ENCODE assay signal across 26 cellular contexts in the genomic region with DNA sequence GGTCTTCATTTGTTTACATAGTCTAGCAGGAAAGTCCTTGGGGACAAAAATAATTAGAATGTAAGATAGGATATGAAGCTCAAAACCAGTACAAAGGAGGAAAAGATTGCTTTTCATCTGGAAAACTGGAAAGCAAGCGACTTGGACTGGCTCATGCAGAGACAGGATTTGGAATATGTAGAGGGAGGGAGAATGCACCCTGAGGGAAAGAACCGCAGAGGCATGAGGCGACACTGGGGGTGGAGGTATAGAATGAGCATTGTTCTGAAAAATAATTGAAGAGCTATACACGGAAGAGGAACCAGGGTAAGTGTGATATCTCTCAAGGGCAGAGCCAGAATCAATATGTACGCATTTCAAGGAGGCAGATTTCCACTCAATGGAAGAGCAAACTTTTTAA.
"Had no signal": no experiment of that assay in that cellular context is flagged by ENCODE, and none has a peak within 500 bp of the region (broad histone marks: within the 10 kb centered on the region; RNA-seq: fewer than 3 reads in every experiment).

No MANE protein-coding gene starts in this region.

- H3K9me3 Mint-ChIP-seq: activated CD4-positive, alpha-beta T cell treated with anti-CD3 and anti-CD28 coated beads, Interleukin-2, amount 10 ng/mL, durations not matched to agents 24 days and 14 days; activated CD8-positive, alpha-beta T cell treated with anti-CD3 and anti-CD28 coated beads for 36 hours; activated naive CD4-positive, alpha-beta T cell treated with anti-CD3 and anti-CD28 coated beads, Interleukin-2, amount 50 U/mL, for 24 hours; activated naive CD8-positive, alpha-beta T cell treated with anti-CD3 and anti-CD28 coated beads, Interleukin-2, amount 10 ng/mL, durations not matched to agents 7 days and 5 days; activated T-cell treated with anti-CD3 and anti-CD28 coated beads, Interleukin-2, amount 50 U/mL, for 24 hours; activated T-helper 2 cell treated with anti-CD3 and anti-CD28 coated beads, Interferon-gamma antibody, Interleukin-2, Interleukin-4, amounts not matched to agents 10 μg/mL and 5 μg/mL and 100 μg/mL, durations not matched to agents 14 hours and 24 hours and 36 hours; T-helper 2 cell treated with Interferon-gamma antibody and Interleukin-4, amounts not matched to agents 5 μg/mL and 100 μg/mL, for 36 hours had no signal

- H3K36me3 ChIP-seq: breast epithelium, Peyer's patch had no signal

- H3K36me3 Mint-ChIP-seq: activated naive CD4-positive, alpha-beta T cell treated with anti-CD3 and anti-CD28 coated beads, Interleukin-2, amount 50 U/mL, for 24 hours; activated naive CD8-positive, alpha-beta T cell treated with anti-CD3 and anti-CD28 coated beads, Interleukin-2, amount 10 ng/mL, durations not matched to agents 7 days and 5 days had no signal

- H3K4me1 Mint-ChIP-seq: activated CD4-positive, alpha-beta T cell treated with anti-CD3 and anti-CD28 coated beads, Interleukin-2, amount 10 ng/mL, durations not matched to agents 24 days and 14 days; activated naive CD4-positive, alpha-beta T cell treated with anti-CD3 and anti-CD28 coated beads, Interleukin-2, amount 50 U/mL, for 24 hours; activated naive CD8-positive, alpha-beta T cell treated with anti-CD3 and anti-CD28 coated beads, Interleukin-2, amount 10 ng/mL, durations not matched to agents 7 days and 5 days had no signal

- H3K27me3 ChIP-seq: body of pancreas, breast epithelium, Peyer's patch had no signal

- DNase-seq: activated CD4-positive, alpha-beta T cell treated with anti-CD3 and anti-CD28 coated beads, Interleukin-2, amount 10 ng/mL, durations not matched to agents 24 days and 14 days; activated CD4-positive, alpha-beta T cell treated with anti-CD3 and anti-CD28 coated beads, Interleukin-2, amount 50 U/mL, for 4 hours; activated CD8-positive, alpha-beta T cell treated with anti-CD3 and anti-CD28 coated beads for 36 hours; activated gamma-delta T cell; activated naive CD4-positive, alpha-beta T cell treated with Interleukin-2 at 50 U/mL for 16 hours; activated naive CD8-positive, alpha-beta T cell treated with anti-CD3 and anti-CD28 coated beads, Interleukin-2, amount 10 ng/mL, durations not matched to agents 7 days and 5 days; activated T-cell treated with anti-CD3 and anti-CD28 coated beads, Interleukin-2, amount 50 U/mL, for 24 hours; body of pancreas; KG1; NCI-H1092 treated with DMSO at 0.1 percent for 48 hours; NCI-H1694; NCI-H1930; NCI-H2081 treated with DMSO at 0.1 percent for 48 hours; NCI-H2171; NCI-H226; NCI-H446 treated with DMSO at 0.1 percent for 48 hours; NCI-H524; NK-92 treated with Interleukin-12 subunit alpha and Interleukin-12 subunit beta, amount 100 ng/mL, for 24 hours; PC-3; Peyer's patch; SIG-M5 had no signal

- H3K4me3 Mint-ChIP-seq: activated CD4-positive, alpha-beta T cell treated with anti-CD3 and anti-CD28 coated beads, Interleukin-2, amount 10 ng/mL, durations not matched to agents 24 days and 14 days; activated CD8-positive, alpha-beta T cell treated with anti-CD3 and anti-CD28 coated beads for 36 hours; activated naive CD4-positive, alpha-beta T cell treated with anti-CD3 and anti-CD28 coated beads, Interleukin-2, amount 50 U/mL, for 24 hours; activated naive CD8-positive, alpha-beta T cell treated with anti-CD3 and anti-CD28 coated beads, Interleukin-2, amount 10 ng/mL, durations not matched to agents 7 days and 5 days; activated T-cell treated with anti-CD3 and anti-CD28 coated beads, Interleukin-2, amount 50 U/mL, for 24 hours; T-helper 2 cell treated with Interferon-gamma antibody and Interleukin-4, amounts not matched to agents 5 μg/mL and 100 μg/mL, for 36 hours had no signal

- H3K27ac Mint-ChIP-seq: activated CD8-positive, alpha-beta T cell treated with anti-CD3 and anti-CD28 coated beads for 36 hours; activated naive CD4-positive, alpha-beta T cell treated with anti-CD3 and anti-CD28 coated beads, Interleukin-2, amount 50 U/mL, for 24 hours; activated naive CD8-positive, alpha-beta T cell treated with anti-CD3 and anti-CD28 coated beads, Interleukin-2, amount 10 ng/mL, durations not matched to agents 7 days and 5 days; activated T-cell treated with anti-CD3 and anti-CD28 coated beads, Interleukin-2, amount 50 U/mL, for 24 hours; activated T-helper 2 cell treated with anti-CD3 and anti-CD28 coated beads, Interferon-gamma antibody, Interleukin-2, Interleukin-4, amounts not matched to agents 10 μg/mL and 5 μg/mL and 100 μg/mL, durations not matched to agents 14 hours and 24 hours and 36 hours; T-helper 2 cell treated with Interferon-gamma antibody and Interleukin-4, amounts not matched to agents 5 μg/mL and 100 μg/mL, for 36 hours had no signal

- H3K4me1 ChIP-seq: body of pancreas, breast epithelium, Peyer's patch had no signal

- H3K27me3 Mint-ChIP-seq: activated CD8-positive, alpha-beta T cell treated with anti-CD3 and anti-CD28 coated beads for 36 hours; activated naive CD4-positive, alpha-beta T cell treated with anti-CD3 and anti-CD28 coated beads, Interleukin-2, amount 50 U/mL, for 24 hours; activated naive CD8-positive, alpha-beta T cell treated with anti-CD3 and anti-CD28 coated beads, Interleukin-2, amount 10 ng/mL, durations not matched to agents 7 days and 5 days; activated T-cell treated with anti-CD3 and anti-CD28 coated beads, Interleukin-2, amount 50 U/mL, for 24 hours had no signal

- H3K9me3 ChIP-seq: body of pancreas, breast epithelium, Peyer's patch had no signal

- ATAC-seq: activated CD8-positive, alpha-beta T cell treated with anti-CD3 and anti-CD28 coated beads for 36 hours; body of pancreas; Right ventricle myocardium inferior had no signal

- H3K4me3 ChIP-seq: body of pancreas, breast epithelium, Peyer's patch had no signal

- H3K27ac ChIP-seq: body of pancreas, breast epithelium, Peyer's patch had no signal
